In genomic region chr5:107213025-107213424, GRCh38 we compare ENCODE assay signal across 16 cellular contexts.
"Had no signal": no experiment of that assay in that cellular context is flagged by ENCODE, and none has a peak within 500 bp of the region (broad histone marks: within the 10 kb centered on the region; RNA-seq: fewer than 3 reads in every experiment).

No MANE protein-coding gene starts in this region.

- H3K27me3 ChIP-seq: brain microvascular endothelial cell, hepatocyte had no signal

- H3K4me1 Mint-ChIP-seq: nephron had no signal

- H3K36me3 ChIP-seq: brain microvascular endothelial cell had no signal

- H3K4me3 Mint-ChIP-seq: activated naive CD8-positive, alpha-beta T cell; nephron; stimulated activated naive CD8-positive, alpha-beta T cell treated with anti-CD3 and anti-CD28 coated beads, Interleukin-15, Interleukin-2, amounts not matched to agents 100 ng/mL and 50 ng/mL, for 24 hours; T-helper 2 cell treated with Interferon-gamma antibody and Interleukin-4, amounts not matched to agents 5 μg/mL and 100 μg/mL, for 36 hours had no signal

- H3K27ac ChIP-seq: brain microvascular endothelial cell, epithelial cell of prostate, hepatocyte, psoas muscle had no signal

- H3K9me3 ChIP-seq: psoas muscle had no signal

- H3K4me3 ChIP-seq: hepatocyte, psoas muscle had no signal

- H3K4me2 ChIP-seq: hepatocyte had no signal

- DNase-seq: activated CD4-positive, alpha-beta T cell treated with anti-CD3 and anti-CD28 coated beads, Interleukin-2, amount 50 U/mL, for 4 hours; activated effector memory CD4-positive, alpha-beta T cell treated with anti-CD3 and anti-CD28 coated beads, Interleukin-2, amount 50 U/mL, for 16 hours; activated T-cell treated with anti-CD3 and anti-CD28 coated beads, Interleukin-2, amount 50 U/mL, for 1 hour; brain microvascular endothelial cell; effector memory CD4-positive, alpha-beta T cell; mesenchymal stem cell; psoas muscle; stimulated activated CD4-positive, alpha-beta T cell treated with anti-CD3 and anti-CD28 coated beads, Interleukin-4, amount 100 ng/mL, for 1 hour; stimulated activated CD8-positive, alpha-beta memory T cell treated with anti-CD3 and anti-CD28 coated beads, Interleukin-4, amount 100 ng/mL, for 48 hours had no signal

- ATAC-seq: activated CD4-positive, CD25-positive, alpha-beta regulatory T cell treated with anti-CD3 and anti-CD28 coated beads, Interleukin-2, amount 50 U/mL, for 24 hours; psoas muscle had no signal

- H2AFZ ChIP-seq: hepatocyte had no signal

- H3K27me3 Mint-ChIP-seq: activated naive CD8-positive, alpha-beta T cell; stimulated activated naive CD8-positive, alpha-beta T cell treated with anti-CD3 and anti-CD28 coated beads, Interleukin-15, Interleukin-2, amounts not matched to agents 100 ng/mL and 50 ng/mL, for 24 hours had no signal

- H3K27ac Mint-ChIP-seq: activated naive CD8-positive, alpha-beta T cell; nephron; stimulated activated naive CD8-positive, alpha-beta T cell treated with anti-CD3 and anti-CD28 coated beads, Interleukin-15, Interleukin-2, amounts not matched to agents 100 ng/mL and 50 ng/mL, for 24 hours; T-helper 2 cell treated with Interferon-gamma antibody and Interleukin-4, amounts not matched to agents 5 μg/mL and 100 μg/mL, for 36 hours had no signal

- H3K79me2 ChIP-seq: hepatocyte had no signal

- H3K36me3 Mint-ChIP-seq: activated naive CD8-positive, alpha-beta T cell had no signal

- H3K9me3 Mint-ChIP-seq: nephron; stimulated activated naive CD8-positive, alpha-beta T cell treated with anti-CD3 and anti-CD28 coated beads, Interleukin-15, Interleukin-2, amounts not matched to agents 100 ng/mL and 50 ng/mL, for 24 hours; T-helper 2 cell treated with Interferon-gamma antibody and Interleukin-4, amounts not matched to agents 5 μg/mL and 100 μg/mL, for 36 hours had no signal
